21 cellular contexts compared by ENCODE assay signal in the genomic region with DNA sequence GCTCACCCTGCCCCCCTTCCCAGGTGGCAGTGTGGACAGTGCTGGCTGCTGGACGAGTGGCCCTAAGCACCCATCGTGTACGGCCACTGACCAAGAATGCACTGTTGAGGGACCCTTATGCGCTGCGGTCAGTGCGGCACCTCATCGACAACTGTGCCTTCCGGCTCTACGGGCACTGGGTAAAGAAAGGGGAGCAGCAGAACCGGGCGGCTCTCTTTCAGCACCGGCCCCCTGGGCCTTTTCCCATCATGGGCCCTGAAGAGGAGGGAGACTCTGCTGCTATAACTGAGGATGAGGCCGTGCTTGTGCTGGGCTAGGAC.
"Had no signal": no experiment of that assay in that cellular context is flagged by ENCODE, and none has a peak within 500 bp of the region (broad histone marks: within the 10 kb centered on the region; RNA-seq: fewer than 3 reads in every experiment).

No MANE protein-coding gene starts in this region.

- H3K4me3 Mint-ChIP-seq: activated CD4-positive, alpha-beta memory T cell treated with anti-CD3 and anti-CD28 coated beads for 36 hours; activated CD4-positive, alpha-beta T cell treated with anti-CD3 and anti-CD28 coated beads, Interleukin-2, amount 10 ng/mL, durations not matched to agents 7 days and 5 days; activated naive CD4-positive, alpha-beta T cell treated with anti-CD3 and anti-CD28 coated beads, Interleukin-2, amount 10 ng/mL, durations not matched to agents 7 days and 5 days; activated naive CD8-positive, alpha-beta T cell treated with anti-CD3 and anti-CD28 coated beads for 36 hours; activated T-cell treated with anti-CD3 and anti-CD28 coated beads, Interleukin-2, amount 50 U/mL, for 72 hours had no signal

- H3K27me3 Mint-ChIP-seq: activated CD4-positive, alpha-beta memory T cell treated with anti-CD3 and anti-CD28 coated beads for 36 hours; activated CD4-positive, alpha-beta T cell treated with anti-CD3 and anti-CD28 coated beads, Interleukin-2, amount 10 ng/mL, durations not matched to agents 7 days and 5 days; activated naive CD4-positive, alpha-beta T cell treated with anti-CD3 and anti-CD28 coated beads, Interleukin-2, amount 10 ng/mL, durations not matched to agents 7 days and 5 days; activated naive CD8-positive, alpha-beta T cell treated with anti-CD3 and anti-CD28 coated beads for 36 hours had no signal

- DNase-seq: activated CD4-positive, alpha-beta memory T cell treated with anti-CD3 and anti-CD28 coated beads for 36 hours; activated CD4-positive, alpha-beta T cell treated with anti-CD3 and anti-CD28 coated beads, Interleukin-2, amount 10 ng/mL, durations not matched to agents 7 days and 5 days; activated CD4-positive, CD25-positive, alpha-beta regulatory T cell; activated CD8-positive, alpha-beta memory T cell treated with anti-CD3 and anti-CD28 coated beads for 24 hours; activated gamma-delta T cell treated with Interleukin-2 at 50 U/mL for 16 hours; activated naive CD4-positive, alpha-beta T cell treated with anti-CD3 and anti-CD28 coated beads, Interleukin-2, amount 10 ng/mL, durations not matched to agents 7 days and 5 days; activated naive CD8-positive, alpha-beta T cell treated with anti-CD3 and anti-CD28 coated beads for 36 hours; activated T-cell treated with anti-CD3 and anti-CD28 coated beads, Interleukin-2, amount 50 U/mL, for 72 hours; brain microvascular endothelial cell; Karpas-422; MM.1S; NCI-H1105; NCI-H1436; NCI-H187; NCI-H2081; NCI-H510A treated with DMSO at 0.1 percent for 48 hours; NCI-H69; PC-3; SHP77 treated with DMSO at 0.1 percent for 48 hours; T-helper 2 cell had no signal

- H3K27ac Mint-ChIP-seq: activated CD4-positive, alpha-beta memory T cell treated with anti-CD3 and anti-CD28 coated beads for 36 hours; activated CD4-positive, alpha-beta T cell treated with anti-CD3 and anti-CD28 coated beads, Interleukin-2, amount 10 ng/mL, durations not matched to agents 7 days and 5 days; activated naive CD4-positive, alpha-beta T cell treated with anti-CD3 and anti-CD28 coated beads, Interleukin-2, amount 10 ng/mL, durations not matched to agents 7 days and 5 days; activated naive CD8-positive, alpha-beta T cell treated with anti-CD3 and anti-CD28 coated beads for 36 hours; activated T-cell treated with anti-CD3 and anti-CD28 coated beads, Interleukin-2, amount 50 U/mL, for 72 hours; activated T-helper 2 cell treated with anti-CD3 and anti-CD28 coated beads, Interferon-gamma antibody, Interleukin-2, Interleukin-4, amounts not matched to agents 10 μg/mL and 5 μg/mL and 100 μg/mL, durations not matched to agents 14 hours and 24 hours and 36 hours had no signal

- H3K9me3 Mint-ChIP-seq: activated CD4-positive, alpha-beta memory T cell treated with anti-CD3 and anti-CD28 coated beads for 36 hours; activated CD4-positive, alpha-beta T cell treated with anti-CD3 and anti-CD28 coated beads, Interleukin-2, amount 10 ng/mL, durations not matched to agents 7 days and 5 days; activated naive CD4-positive, alpha-beta T cell treated with anti-CD3 and anti-CD28 coated beads, Interleukin-2, amount 10 ng/mL, durations not matched to agents 7 days and 5 days; activated naive CD8-positive, alpha-beta T cell treated with anti-CD3 and anti-CD28 coated beads for 36 hours; activated T-cell treated with anti-CD3 and anti-CD28 coated beads, Interleukin-2, amount 50 U/mL, for 72 hours; activated T-helper 2 cell treated with anti-CD3 and anti-CD28 coated beads, Interferon-gamma antibody, Interleukin-2, Interleukin-4, amounts not matched to agents 10 μg/mL and 5 μg/mL and 100 μg/mL, durations not matched to agents 14 hours and 24 hours and 36 hours had no signal
